Comparison of ENCODE assay signal across 9 cellular contexts in genomic region chr20:2799688-2800589, GRCh38. TPM values are rescaled to one million over a fixed set of nuclear protein-coding genes. Genes with fewer than 3 reads are reported as not detected.
DNase-seq lines count a peak whose midpoint lies in the region; ATAC-seq and TF ChIP-seq lines count a peak whose summit lies in the region.
"Had no signal": no experiment of that assay in that cellular context is flagged by ENCODE, and none has a peak within 500 bp of the region (broad histone marks: within the 10 kb centered on the region; RNA-seq: fewer than 3 reads in every experiment).

No MANE protein-coding gene starts in this region.

- no peaks in the 10 kb centered on the region for H3K9me3 Mint-ChIP-seq in activated naive CD8-positive, alpha-beta T cell treated with anti-CD3 and anti-CD28 coated beads for 36 hours

- no peaks in the 10 kb centered on the region for H3K36me3 ChIP-seq in upper lobe of left lung

- no peaks in the 10 kb centered on the region for H3K36me3 Mint-ChIP-seq in activated naive CD8-positive, alpha-beta T cell treated with anti-CD3 and anti-CD28 coated beads for 36 hours

- TF ChIP-seq EP300 in upper lobe of left lung (IDR thresholded peaks at IDR 0.05): no peak

- H3K4me1 ChIP-seq in upper lobe of left lung: peaks cover 14 to 24% (median 18%) of the 10 kb centered on the region in 4 donors

- DNase-seq in EH (ENCODE audit: low read depth) (peak; percentile 32), left colon (no peak), upper lobe of left lung (peak in 1 of 2 donors; percentile 85), SHP77 (lab: John Stamatoyannopoulos, UW) (no peak)
- no peak for DNase-seq in activated naive CD8-positive, alpha-beta T cell treated with anti-CD3 and anti-CD28 coated beads for 36 hours

- H3K4me1 Mint-ChIP-seq in activated naive CD8-positive, alpha-beta T cell treated with anti-CD3 and anti-CD28 coated beads for 36 hours: peaks cover 24% of the 10 kb centered on the region

- no peaks in the 10 kb centered on the region for H3K9me3 ChIP-seq in upper lobe of left lung

- H3K27ac ChIP-seq in upper lobe of left lung: no peak overlapping the region

- H3K27me3 ChIP-seq in upper lobe of left lung: peaks cover 0 to 34% (median 11%) of the 10 kb centered on the region in 4 donors

- peak overlapping the region; percentile 86 for H3K4me3 Mint-ChIP-seq in activated naive CD8-positive, alpha-beta T cell treated with anti-CD3 and anti-CD28 coated beads for 36 hours

- no peak for TF ChIP-seq CTCF in upper lobe of left lung (IDR thresholded peaks at IDR 0.05)

- H3K4me3 ChIP-seq in upper lobe of left lung: peak overlapping the region in 3 of 4 donors; percentile 20 to 38 (median 23)

- H3K27ac Mint-ChIP-seq in activated naive CD8-positive, alpha-beta T cell treated with anti-CD3 and anti-CD28 coated beads for 36 hours: peak overlapping the region; percentile 70

- H3K27me3 Mint-ChIP-seq in activated naive CD8-positive, alpha-beta T cell treated with anti-CD3 and anti-CD28 coated beads for 36 hours: peaks cover 52% of the 10 kb centered on the region

- ATAC-seq in HG02588 (IDR thresholded peaks at IDR 0.05; ENCODE audit: unreplicated experiment): peak; percentile 36
- ATAC-seq in left colon: peak; percentile 32
- peak in 1 of 2 donors; percentile 62 for ATAC-seq in upper lobe of left lung (ENCODE audit: low FRiP score in 2 of 2)
- ATAC-seq in GM21717 (IDR thresholded peaks at IDR 0.05; ENCODE audit: unreplicated experiment): no peak
- ATAC-seq in GM21786 (IDR thresholded peaks at IDR 0.05; ENCODE audit: unreplicated experiment): no peak

- WGBS in upper lobe of left lung, 2 donors: 1 to 6% methylated on average over 15 to 65 of the region's 70 CpGs

- TF ChIP-seq POLR2A in upper lobe of left lung (IDR thresholded peaks at IDR 0.05): no peak

- intact Hi-C loops in left colon (cut with DNase I, micrococcal nuclease): no loop called here

RNA-seq across cellular contexts. Expression of gene CPXM1, which starts 0.5 kb away (rescaled TPM):
- 1 to 10 TPM; 4.2 to 4.3 TPM for total RNA-seq in activated naive CD8-positive, alpha-beta T cell treated with anti-CD3 and anti-CD28 coated beads for 36 hours
- total RNA-seq in left colon (1 to 10 TPM in 1 of 2 donors, under 1 TPM in 1; 0.24 to 2.3 TPM), upper lobe of left lung (10 to 100 TPM in 1 of 6 donors, 1 to 10 TPM in 1, under 1 TPM in 3, not detected in 1; 0.15 to 13.0 (median 0.55) TPM)
- total RNA-seq: myocyte had no signal

RNA-seq across cellular contexts. Expression of gene C20orf141, which starts 14.8 kb away (rescaled TPM):
- total RNA-seq in activated naive CD8-positive, alpha-beta T cell treated with anti-CD3 and anti-CD28 coated beads for 36 hours: not detected
- not detected for total RNA-seq in left colon
- total RNA-seq in upper lobe of left lung: not detected
- total RNA-seq: myocyte had no signal

RNA-seq across cellular contexts. Expression of gene TMEM239, which starts 16.2 kb away (rescaled TPM):
- not detected for total RNA-seq in activated naive CD8-positive, alpha-beta T cell treated with anti-CD3 and anti-CD28 coated beads for 36 hours
- total RNA-seq in left colon (not detected), upper lobe of left lung (not detected)
- total RNA-seq: myocyte had no signal

RNA-seq across cellular contexts. Expression of gene PCED1A, which starts 40.5 kb away (rescaled TPM):
- total RNA-seq in activated naive CD8-positive, alpha-beta T cell treated with anti-CD3 and anti-CD28 coated beads for 36 hours: 10 to 100 TPM; 24.2 to 26.3 TPM
- total RNA-seq in left colon (10 to 100 TPM; 16.2 to 26.8 TPM), upper lobe of left lung (100 to 1,000 TPM in 1 of 6 donors, 10 to 100 TPM in 5; 28.7 to 185 (median 49.1) TPM)

RNA-seq across cellular contexts. Expression of gene VPS16, which starts 40.6 kb away (rescaled TPM):
- total RNA-seq in activated naive CD8-positive, alpha-beta T cell treated with anti-CD3 and anti-CD28 coated beads for 36 hours: 10 to 100 TPM; 33.5 to 34.1 TPM
- 10 to 100 TPM; 33.9 to 41.0 TPM for total RNA-seq in left colon
- 10 to 100 TPM; 22.6 to 53.4 (median 38.2) TPM for total RNA-seq in upper lobe of left lung

Comparison
In these comparisons a context has a peak if more than half of its experiments do, and no peak if none do; other contexts are left out.
1. ATAC-seq: peak in HG02588 (single experiment) and left colon (single experiment); none in GM21717 (single experiment) and GM21786 (single experiment).